In the genomic region with DNA sequence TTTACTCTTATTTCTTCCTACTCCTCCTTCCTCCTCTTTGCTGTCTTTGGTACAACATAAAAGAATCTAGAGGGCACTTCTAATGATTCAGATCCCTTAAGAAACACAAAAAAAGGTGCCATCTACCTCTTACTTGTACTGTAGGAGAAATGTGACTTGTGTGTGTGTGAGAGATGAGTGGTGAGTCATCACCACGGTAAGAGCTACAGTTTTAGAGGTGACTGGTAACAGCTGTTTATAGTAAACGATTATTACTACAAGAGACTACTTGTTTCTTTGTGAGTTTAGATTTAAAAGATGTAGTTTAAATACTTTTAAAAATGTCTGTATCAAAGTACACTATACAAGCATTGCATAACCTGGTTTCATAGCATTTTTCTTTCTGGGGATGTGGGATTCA, we compare ENCODE assay signal across 10 cellular contexts. TPM values are rescaled to one million over a fixed set of nuclear protein-coding genes. Genes with fewer than 3 reads are reported as not detected.
DNase-seq lines count a peak whose midpoint lies in the region; ATAC-seq, FAIRE-seq and TF ChIP-seq lines count a peak whose summit lies in the region.
"Had no signal": no experiment of that assay in that cellular context is flagged by ENCODE, and none has a peak within 500 bp of the region (broad histone marks: within the 10 kb centered on the region; RNA-seq: fewer than 3 reads in every experiment).

No MANE protein-coding gene starts in this region.

- no peak overlapping the region for H3K4ac ChIP-seq in IMR-90 (ENCODE audit: low read depth, low read length)

- H3K4me1 ChIP-seq in IMR-90 (ENCODE audit: control insufficient read depth, insufficient read depth, low read length), result peaks cover 3% of the 10 kb centered on the region
- no peaks in the 10 kb centered on the region for H3K4me1 ChIP-seq in endothelial cell of umbilical vein (ENCODE audit: control insufficient read depth, extremely low read depth, insufficient read depth, low read length)
- no peaks in the 10 kb centered on the region for H3K4me1 ChIP-seq in urinary bladder (ENCODE audit: insufficient read depth)
- H3K4me1 ChIP-seq in sigmoid colon, result peaks cover 0 to 14% (median under 1%) of the 10 kb centered on the region in 4 donors
- no peaks in the 10 kb centered on the region for H3K4me1 ChIP-seq in upper lobe of left lung

- no peak overlapping the region for H4K5ac ChIP-seq in IMR-90 (ENCODE audit: low read depth, low read length)

- intact Hi-C loops in Right ventricle myocardium superior (cut with DNase I), result no loop called here
- intact Hi-C loops in cardiac septum (cut with DNase I), result no loop called here
- intact Hi-C loops in IMR-90 (cut with micrococcal nuclease), result no loop called here
- intact Hi-C loops in endothelial cell of umbilical vein (cut with micrococcal nuclease), result no loop called here
- intact Hi-C loops in sigmoid colon (cut with DNase I), result no loop called here
- intact Hi-C loops in sciatic nerve (cut with DNase I), result no loop called here

- no peak overlapping the region for H3K4me3 ChIP-seq in IMR-90 (ENCODE audit: insufficient read depth, low read depth, low read length)
- no peak overlapping the region for H3K4me3 ChIP-seq in endothelial cell of umbilical vein (replicated peaks in 1 of 3; ENCODE audit: insufficient read depth in 1 of 3, low read depth in 1 of 3, low read length in 3 of 3)
- no peak overlapping the region for H3K4me3 ChIP-seq in urinary bladder (ENCODE audit: low read depth, low read length)
- H3K4me3 ChIP-seq in sigmoid colon, result no peak overlapping the region
- no peak overlapping the region for H3K4me3 ChIP-seq in upper lobe of left lung

- dilution Hi-C loops in IMR-90 (cut with HindIII; ENCODE audit: low sequenced_read_pairs, unreplicated experiment), result no loop called here
- dilution Hi-C loops in endothelial cell of umbilical vein (cut with MboI; ENCODE audit: extremely low pct_ligation_motif_present, low sequenced_read_pairs), result no loop called here

- TF ChIP-seq POLR2A in IMR-90 (IDR thresholded peaks at IDR 0.05; ENCODE audit: low read depth, low read length) (no peak), endothelial cell of umbilical vein (IDR thresholded peaks at IDR 0.05; ENCODE audit: low read depth, low read length) (no peak), sigmoid colon (IDR thresholded peaks at IDR 0.05) (no peak), upper lobe of left lung (IDR thresholded peaks at IDR 0.05) (no peak)

- no peak overlapping the region for H3K56ac ChIP-seq in IMR-90 (ENCODE audit: extremely low read depth, insufficient read depth, low read length)

- TF ChIP-seq RAD21 in IMR-90 (IDR thresholded peaks at IDR 0.05; ENCODE audit: low read length), result no peak

- no peak overlapping the region for H3K14ac ChIP-seq in IMR-90 (replicated peaks; ENCODE audit: low read depth, low read length)

- H2AK9ac ChIP-seq in IMR-90 (replicated peaks; ENCODE audit: low read depth, low read length, poor library complexity), result no peak overlapping the region

- H3K9ac ChIP-seq in IMR-90 (ENCODE audit: low read depth, low read length), result no peak overlapping the region
- no peak overlapping the region for H3K9ac ChIP-seq in endothelial cell of umbilical vein (replicated peaks; ENCODE audit: extremely low read depth, insufficient read depth, low read length)

- no peaks in the 10 kb centered on the region for H3K79me2 ChIP-seq in endothelial cell of umbilical vein (ENCODE audit: control insufficient read depth, insufficient read depth, low read length)

- H2BK15ac ChIP-seq in IMR-90 (ENCODE audit: low read depth, low read length), result no peak overlapping the region

- TF ChIP-seq EP300 in sigmoid colon (IDR thresholded peaks at IDR 0.05), result no peak
- TF ChIP-seq EP300 in upper lobe of left lung (IDR thresholded peaks at IDR 0.05), result no peak

- BruUV-seq in IMR-90 (replicated peaks; lab: Mats Ljungman, UMichigan) (no TSS peak), endothelial cell of umbilical vein (replicated peaks; lab: Mats Ljungman, UMichigan) (no TSS peak)

- no peak overlapping the region for H4K91ac ChIP-seq in IMR-90 (ENCODE audit: insufficient read depth, low read depth, low read length)

- H3K9me1 ChIP-seq in IMR-90 (ENCODE audit: insufficient read depth, low read length) (peaks cover under 1% of the 10 kb centered on the region; the same call in 1 of the 2 replicates), endothelial cell of umbilical vein (replicated peaks; ENCODE audit: control insufficient read depth, extremely low read depth, insufficient read depth, low read length) (no peaks in the 10 kb centered on the region)

- H3K18ac ChIP-seq in IMR-90 (ENCODE audit: low read depth, low read length), result no peak overlapping the region

- no peak overlapping the region for H3K27ac ChIP-seq in IMR-90 (ENCODE audit: insufficient read depth, low read length)
- no peak overlapping the region for H3K27ac ChIP-seq in endothelial cell of umbilical vein (ENCODE audit: insufficient read depth, low read depth, low read length)
- H3K27ac ChIP-seq in urinary bladder (ENCODE audit: low read depth), result peak overlapping the region; percentile 18
- H3K27ac ChIP-seq in sigmoid colon, result no peak overlapping the region
- H3K27ac ChIP-seq in upper lobe of left lung, result no peak overlapping the region

- peaks cover 16% of the 10 kb centered on the region in 2 experiments for H3K79me1 ChIP-seq in IMR-90 (ENCODE audit: low read depth in 1 of 2, low read length in 2 of 2)

- H2BK20ac ChIP-seq in IMR-90 (ENCODE audit: low read depth, low read length), result 0 out of 2 replicates have a peak overlapping the region, but pooled peaks have one; percentile 3

- in situ Hi-C loops in IMR-90 (cut with MboI; ENCODE audit: low sequenced_read_pairs), result no loop called here

- H2AK5ac ChIP-seq in IMR-90 (ENCODE audit: low read depth, low read length), result no peak overlapping the region

- TF ChIP-seq CTCF in IMR-90 (conservative IDR thresholded peaks at IDR 0.05; ENCODE audit: low read depth, low read length), result no peak
- no peak for TF ChIP-seq CTCF in endothelial cell of umbilical vein (IDR thresholded peaks at IDR 0.05; ENCODE audit: extremely low read depth in 1 of 2, insufficient read depth in 1 of 2, low read depth in 1 of 2, low read length in 2 of 2)
- TF ChIP-seq CTCF in sigmoid colon (IDR thresholded peaks at IDR 0.05), result no peak
- no peak for TF ChIP-seq CTCF in upper lobe of left lung (IDR thresholded peaks at IDR 0.05)

- CTCF ChIA-PET in IMR-90 (lab: Yijun Ruan, JAX) (interaction anchor here (1.0 kb wide), 1 partner anchor 135 kb away, joined by 6 read pairs; no protein-coding TSS in a partner anchor), endothelial cell of umbilical vein (lab: Charles Lee) (interaction anchor here (0.9 to 5.3 kb wide), 6 partner anchors 10 to 198 kb away, joined by 3 to 27 read pairs (median 4); no protein-coding TSS in a partner anchor)

- H4K8ac ChIP-seq in IMR-90 (ENCODE audit: low read depth in 2 of 2, low read length in 2 of 2), result no peak overlapping the region

- POLR2A ChIA-PET in IMR-90 (lab: Charles Lee; ENCODE audit: unreplicated experiment) (no interaction called here), endothelial cell of umbilical vein (lab: Charles Lee) (no interaction called here)

- H3K4me2 ChIP-seq in IMR-90 (ENCODE audit: low read depth, low read length), result no peak overlapping the region
- H3K4me2 ChIP-seq in endothelial cell of umbilical vein (ENCODE audit: insufficient read depth, low read length), result no peak overlapping the region

- DNase-seq in Right ventricle myocardium superior, result no peak
- no peak for DNase-seq in cardiac septum (ENCODE audit: low spot score)
- peak; percentile 93 for DNase-seq in IMR-90
- no peak for DNase-seq in endothelial cell of umbilical vein (ENCODE audit: low read depth, low spot score)
- no peak for DNase-seq in sigmoid colon
- DNase-seq in sciatic nerve (ENCODE audit: low spot score), result no peak
- no peak for DNase-seq in upper lobe of left lung
- DNase-seq: C1 segment of cervical spinal cord, NCI-H1092 had no signal

- no peak overlapping the region for H2BK120ac ChIP-seq in IMR-90 (ENCODE audit: low read depth, low read length)

- H3K9me3 ChIP-seq in IMR-90 (ENCODE audit: control insufficient read depth, insufficient read depth, low read length), result 0 out of 2 replicates have a peak, but pooled peaks cover 2% of the 10 kb centered on the region
- no peaks in the 10 kb centered on the region for H3K9me3 ChIP-seq in endothelial cell of umbilical vein (replicated peaks; ENCODE audit: control insufficient read depth, insufficient read depth, low read length)
- H3K9me3 ChIP-seq in sigmoid colon, result no peaks in the 10 kb centered on the region
- H3K9me3 ChIP-seq in upper lobe of left lung, result no peaks in the 10 kb centered on the region

- WGBS in IMR-90 (ENCODE audit: extremely low coverage in 2 of 2, insufficient read length in 1 of 2), 2 experiments, result no CpG with 5 or more reads among the region's 2 CpGs
- 19% methylated on average over 2 of the region's 2 CpGs for WGBS in urinary bladder
- 40 to 59% methylated on average over 2 of the region's 2 CpGs for WGBS in sigmoid colon, 2 donors
- 60 to 64% methylated on average over 2 of the region's 2 CpGs for WGBS in upper lobe of left lung, 2 donors

- peak; percentile 38 for ATAC-seq in Right ventricle myocardium superior (ENCODE audit: poor library complexity)
- peak; percentile 88 for ATAC-seq in IMR-90 (ENCODE audit: low read depth)
- ATAC-seq in sciatic nerve, result no peak
- no peak for ATAC-seq in upper lobe of left lung (ENCODE audit: low FRiP score in 2 of 2)

- H2AFZ ChIP-seq in IMR-90 (replicated peaks; ENCODE audit: low read length, poor library complexity) (no peak overlapping the region), endothelial cell of umbilical vein (ENCODE audit: low read depth, low read length) (no peak overlapping the region)

- H2BK5ac ChIP-seq in IMR-90 (ENCODE audit: low read depth, low read length, poor library complexity, severe bottlenecking), result no peak overlapping the region

- FAIRE-seq in endothelial cell of umbilical vein (lab: Jason Lieb, UNC), result no peak

- H3K23ac ChIP-seq in IMR-90 (ENCODE audit: low read depth, low read length), result no peak overlapping the region

- H3K36me3 ChIP-seq in IMR-90 (ENCODE audit: control insufficient read depth, insufficient read depth, low read length), result peaks cover 14% of the 10 kb centered on the region
- H3K36me3 ChIP-seq in endothelial cell of umbilical vein (ENCODE audit: control insufficient read depth in 2 of 2, extremely low read depth in 1 of 2, insufficient read depth in 2 of 2, low read length in 2 of 2), result peaks cover 0 to under 1% of the 10 kb centered on the region in 2 experiments
- peaks cover under 1% of the 10 kb centered on the region for H3K36me3 ChIP-seq in urinary bladder (ENCODE audit: insufficient read depth)
- peaks cover 0 to 12% (median 3%) of the 10 kb centered on the region in 4 donors for H3K36me3 ChIP-seq in sigmoid colon
- peaks cover 0 to 11% (median 3%) of the 10 kb centered on the region in 4 donors for H3K36me3 ChIP-seq in upper lobe of left lung

- H4K20me1 ChIP-seq in IMR-90 (ENCODE audit: insufficient read depth, low read length) (no peaks in the 10 kb centered on the region), endothelial cell of umbilical vein (replicated peaks; ENCODE audit: control insufficient read depth, extremely low read depth, insufficient read depth, low read length) (no peaks in the 10 kb centered on the region)

- H3K27me3 ChIP-seq in IMR-90 (ENCODE audit: control insufficient read depth, insufficient read depth, low read length), result no peaks in the 10 kb centered on the region
- no peaks in the 10 kb centered on the region for H3K27me3 ChIP-seq in endothelial cell of umbilical vein (ENCODE audit: control insufficient read depth in 2 of 2, insufficient read depth in 2 of 2, low read length in 2 of 2)
- H3K27me3 ChIP-seq in sigmoid colon, result no peaks in the 10 kb centered on the region
- H3K27me3 ChIP-seq in upper lobe of left lung, result no peaks in the 10 kb centered on the region

RNA-seq across cellular contexts. Expression of gene SLC35D1, which starts 40.4 kb away (rescaled TPM):
- 3.1 TPM for total RNA-seq in Right ventricle myocardium superior
- 4.5 TPM for total RNA-seq in cardiac septum
- 16.3 and 23.1 TPM in 2 replicates for total RNA-seq in IMR-90 (2012; rRNA removed)
- polyA plus RNA-seq in IMR-90 (2012; rRNA removed), result 6.0 and 7.2 TPM in 2 replicates
- 1.6 and 1.7 TPM in 2 replicates for polyA plus RNA-seq in IMR-90 (2012; cell fraction: cytosol; rRNA removed)
- polyA plus RNA-seq in IMR-90 (2012; cell fraction: nucleus; rRNA removed; ENCODE audit: low replicate concordance), result 1.2 and 9.4 TPM in 2 replicates
- 6.1 and 6.6 TPM in 2 replicates for total RNA-seq in endothelial cell of umbilical vein
- 2.9 and 3.5 TPM in 2 replicates for polyA plus RNA-seq in endothelial cell of umbilical vein
- 2.9 and 3.5 TPM in 2 replicates for polyA plus RNA-seq in endothelial cell of umbilical vein (2011; cell fraction: cytosol; rRNA removed)
- polyA plus RNA-seq in endothelial cell of umbilical vein (2011; cell fraction: nucleus; rRNA removed), result 9.1 and 11.2 TPM in 2 replicates
- 2.7 and 4.0 TPM in 2 replicates for polyA plus RNA-seq in endothelial cell of umbilical vein (2012)
- 9.5 and 9.6 TPM in 2 replicates for polyA minus RNA-seq in endothelial cell of umbilical vein
- polyA minus RNA-seq in endothelial cell of umbilical vein (2011; cell fraction: cytosol; rRNA and poly(A)+ RNA removed), result 8.3 TPM
- 8.3 and 11.6 TPM in 2 replicates for polyA minus RNA-seq in endothelial cell of umbilical vein (2011; cell fraction: nucleus; rRNA and poly(A)+ RNA removed)
- 20.3 TPM for total RNA-seq in urinary bladder
- polyA plus RNA-seq in urinary bladder, result 6.0 TPM
- 10 to 100 TPM in 1 of 4 donors, 1 to 10 TPM in 3; 8.9 to 10.7 (median 9.5) TPM for total RNA-seq in sigmoid colon
- 10 to 100 TPM in 1 of 3 donors, 1 to 10 TPM in 2; 3.9 to 22.9 (median 4.8) TPM for polyA plus RNA-seq in sigmoid colon
- total RNA-seq in sciatic nerve, result 8.4 TPM
- 1 to 10 TPM; 1.4 to 8.6 (median 5.4) TPM for total RNA-seq in upper lobe of left lung

Comparison
In these comparisons a context has a peak if more than half of its experiments do, and no peak if none do; other contexts are left out.
1. ATAC-seq: peak in Right ventricle myocardium superior (single experiment) and IMR-90 (single experiment); none in sciatic nerve (single experiment) and upper lobe of left lung (0 of 2).